1 cellular context compared by ENCODE assay signal in the genomic region with DNA sequence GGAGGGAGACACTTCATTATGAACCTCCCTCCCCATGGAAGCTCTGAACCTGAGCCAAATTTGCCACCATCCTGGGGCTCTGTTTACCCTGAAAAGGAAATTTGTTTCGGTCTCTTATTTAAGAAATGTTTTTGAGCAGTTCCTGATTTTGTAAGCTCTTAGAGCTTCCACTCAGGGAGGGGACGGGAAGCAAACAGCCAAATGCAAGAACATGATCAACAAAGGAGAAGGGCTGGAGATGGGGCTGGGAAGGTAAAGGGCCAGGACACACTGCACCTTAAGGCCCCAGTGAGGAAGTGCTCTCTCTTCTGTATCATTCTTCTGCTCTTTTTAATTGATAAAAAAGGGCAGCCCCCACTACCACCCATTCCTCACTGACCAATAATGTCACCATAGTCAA.
TF ChIP-seq lines count a peak whose summit lies in the region.

No MANE protein-coding gene starts in this region.

TF ChIP-seq in IMR-90, 13 proteins besides CTCF, POLR2A, EP300 and RAD21 (continued from another document):
- TF ChIP-seq, protein P1, sequence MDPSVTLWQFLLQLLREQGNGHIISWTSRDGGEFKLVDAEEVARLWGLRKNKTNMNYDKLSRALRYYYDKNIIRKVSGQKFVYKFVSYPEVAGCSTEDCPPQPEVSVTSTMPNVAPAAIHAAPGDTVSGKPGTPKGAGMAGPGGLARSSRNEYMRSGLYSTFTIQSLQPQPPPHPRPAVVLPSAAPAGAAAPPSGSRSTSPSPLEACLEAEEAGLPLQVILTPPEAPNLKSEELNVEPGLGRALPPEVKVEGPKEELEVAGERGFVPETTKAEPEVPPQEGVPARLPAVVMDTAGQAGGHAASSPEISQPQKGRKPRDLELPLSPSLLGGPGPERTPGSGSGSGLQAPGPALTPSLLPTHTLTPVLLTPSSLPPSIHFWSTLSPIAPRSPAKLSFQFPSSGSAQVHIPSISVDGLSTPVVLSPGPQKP (IDR thresholded peaks at IDR 0.05; ENCODE audit: borderline replicate concordance, low read depth, low read length) = no peak
- TF ChIP-seq MAZ (IDR thresholded peaks at IDR 0.05; ENCODE audit: borderline replicate concordance, low read depth, low read length) (no peak), MXI1 (IDR thresholded peaks at IDR 0.05; ENCODE audit: borderline replicate concordance, low read depth, low read length) (no peak), FOS (IDR thresholded peaks at IDR 0.05; ENCODE audit: low read depth, low read length) (no peak), SMC3 (IDR thresholded peaks at IDR 0.05; ENCODE audit: low read depth, low read length) (no peak)
